Comparison of ENCODE assay signal across 8 cellular contexts in genomic region chr17:49359990-49360795, GRCh38. TPM values are rescaled to one million over a fixed set of nuclear protein-coding genes. Genes with fewer than 3 reads are reported as not detected.
DNase-seq lines count a peak whose midpoint lies in the region; ATAC-seq and TF ChIP-seq lines count a peak whose summit lies in the region.

No MANE protein-coding gene starts in this region.

- no peaks in the 10 kb centered on the region for H3K9me3 Mint-ChIP-seq in activated CD4-positive, alpha-beta T cell treated with anti-CD3 and anti-CD28 coated beads, Interleukin-2, amount 10 ng/mL, durations not matched to agents 24 days and 14 days
- no peaks in the 10 kb centered on the region for H3K9me3 Mint-ChIP-seq in WTC11

- WGBS in stomach, 5 donors = 5 to 7% (median 6%) methylated on average over 8 of the region's 8 CpGs

- no peaks in the 10 kb centered on the region for H3K27me3 ChIP-seq in iPS-18a (ENCODE audit: control insufficient read depth, insufficient read depth, low read length)
- H3K27me3 ChIP-seq in stomach = no peaks in the 10 kb centered on the region
- no peaks in the 10 kb centered on the region for H3K27me3 ChIP-seq in H7 (ENCODE audit: control insufficient read depth, insufficient read depth, low read length)

- H3K9me3 ChIP-seq in iPS-18a (ENCODE audit: control insufficient read depth, low read depth, low read length) (no peaks in the 10 kb centered on the region), stomach (no peaks in the 10 kb centered on the region)

- H3K9ac ChIP-seq in iPS-18a (ENCODE audit: low read length) = peak overlapping the region; percentile 81

- H3K4me1 Mint-ChIP-seq in activated CD4-positive, alpha-beta T cell treated with anti-CD3 and anti-CD28 coated beads, Interleukin-2, amount 10 ng/mL, durations not matched to agents 24 days and 14 days = peaks cover 45% of the 10 kb centered on the region
- peaks cover 38% of the 10 kb centered on the region for H3K4me1 Mint-ChIP-seq in WTC11

- peak overlapping the region; percentile 93 for H3K4me3 Mint-ChIP-seq in activated CD4-positive, alpha-beta T cell treated with anti-CD3 and anti-CD28 coated beads, Interleukin-2, amount 10 ng/mL, durations not matched to agents 24 days and 14 days
- H3K4me3 Mint-ChIP-seq in WTC11 = peak overlapping the region; percentile 91

- no peaks in the 10 kb centered on the region for H3K27me3 Mint-ChIP-seq in activated CD4-positive, alpha-beta T cell treated with anti-CD3 and anti-CD28 coated beads, Interleukin-2, amount 10 ng/mL, durations not matched to agents 24 days and 14 days
- H3K27me3 Mint-ChIP-seq in WTC11 (ENCODE audit: low read depth) = no peaks in the 10 kb centered on the region

- intact Hi-C loops in activated CD4-positive, alpha-beta T cell treated with anti-CD3 and anti-CD28 coated beads, Interleukin-2, amount 10 ng/mL, durations not matched to agents 24 days and 14 days (cut with micrococcal nuclease) = loop anchor here (5.0 kb wide), 1 partner anchor 143 kb away; no protein-coding TSS in a partner anchor
- intact Hi-C loops in stomach (cut with DNase I; ENCODE audit: low total_unique reads) = no loop called here

- POLR2A ChIA-PET in WTC11 (lab: Charles Lee) = interaction anchor here (0.5 kb wide), 2 partner anchors 12 to 357 kb away, joined by 4 to 5 read pairs; no protein-coding TSS in a partner anchor

- H3K4me1 ChIP-seq in iPS-18a (ENCODE audit: control insufficient read depth, low read depth, low read length) (peaks cover 22% of the 10 kb centered on the region), stomach (peaks cover 26 to 68% (median 45%) of the 10 kb centered on the region in 4 donors)

- peak overlapping the region; percentile 93 for H3K27ac Mint-ChIP-seq in activated CD4-positive, alpha-beta T cell treated with anti-CD3 and anti-CD28 coated beads, Interleukin-2, amount 10 ng/mL, durations not matched to agents 24 days and 14 days
- H3K27ac Mint-ChIP-seq in WTC11 = peak overlapping the region; percentile 93

- TF ChIP-seq CTCF in WTC11 (IDR thresholded peaks at IDR 0.05) (no peak), stomach (IDR thresholded peaks at IDR 0.05) (no peak)

- TF ChIP-seq POLR2A in stomach (IDR thresholded peaks at IDR 0.05) = no peak

- DNase-seq in activated CD4-positive, alpha-beta T cell treated with anti-CD3 and anti-CD28 coated beads, Interleukin-2, amount 10 ng/mL, durations not matched to agents 24 days and 14 days = peak; percentile 66
- DNase-seq in activated CD4-positive, alpha-beta T cell treated with anti-CD3 and anti-CD28 coated beads for 4 hours = no peak
- DNase-seq in WTC11 (ENCODE audit: low spot score) (no peak), stomach (no peak), H7 (no peak)

- CTCF ChIA-PET in WTC11 (lab: Charles Lee) = interaction anchor here (2.2 kb wide), 1 partner anchor 8 kb away, joined by 10 read pairs; no protein-coding TSS in a partner anchor

- H3K36me3 ChIP-seq in iPS-18a (ENCODE audit: control insufficient read depth, low read depth, low read length) (no peaks in the 10 kb centered on the region), stomach (no peaks in the 10 kb centered on the region), H7 (replicated peaks; ENCODE audit: control insufficient read depth, insufficient read depth, low read length) (no peaks in the 10 kb centered on the region)

- H3K27ac ChIP-seq in iPS-18a (ENCODE audit: low read length) = no peak overlapping the region
- H3K27ac ChIP-seq in stomach = peak overlapping the region; percentile 59 to 99 (median 94)

- no peak for ATAC-seq in WTC11
- no peak for ATAC-seq in GM21576 (IDR thresholded peaks at IDR 0.05; ENCODE audit: unreplicated experiment)
- no peak for ATAC-seq in HG02885 (IDR thresholded peaks at IDR 0.05; ENCODE audit: poor library complexity, unreplicated experiment)

- peaks cover 2% of the 10 kb centered on the region for H3K36me3 Mint-ChIP-seq in activated CD4-positive, alpha-beta T cell treated with anti-CD3 and anti-CD28 coated beads, Interleukin-2, amount 10 ng/mL, durations not matched to agents 24 days and 14 days (ENCODE audit: low read depth)
- H3K36me3 Mint-ChIP-seq in WTC11 = no peaks in the 10 kb centered on the region; the same call in 1 of the 2 replicates

- H3K4me3 ChIP-seq in iPS-18a (ENCODE audit: low read length) (peak overlapping the region; percentile 77), stomach (peak overlapping the region; percentile 80 to 98 (median 92)), H7 (ENCODE audit: insufficient read depth, low read depth, low read length) (no peak overlapping the region)

- TF ChIP-seq EP300 in stomach (IDR thresholded peaks at IDR 0.05) = no peak

TF ChIP-seq in WTC11, 78 proteins besides CTCF, POLR2A, EP300 and RAD21 (continues in another document):
- TF ChIP-seq KAT7 (CRISPR knock-in tag; IDR thresholded peaks at IDR 0.05; ENCODE audit: borderline replicate concordance) = no peak
- no peak for TF ChIP-seq ELF4 (CRISPR knock-in tag; IDR thresholded peaks at IDR 0.05; ENCODE audit: low read depth)
- TF ChIP-seq JAZF1 (CRISPR knock-in tag; IDR thresholded peaks at IDR 0.05) = no peak
- TF ChIP-seq, protein P1, sequence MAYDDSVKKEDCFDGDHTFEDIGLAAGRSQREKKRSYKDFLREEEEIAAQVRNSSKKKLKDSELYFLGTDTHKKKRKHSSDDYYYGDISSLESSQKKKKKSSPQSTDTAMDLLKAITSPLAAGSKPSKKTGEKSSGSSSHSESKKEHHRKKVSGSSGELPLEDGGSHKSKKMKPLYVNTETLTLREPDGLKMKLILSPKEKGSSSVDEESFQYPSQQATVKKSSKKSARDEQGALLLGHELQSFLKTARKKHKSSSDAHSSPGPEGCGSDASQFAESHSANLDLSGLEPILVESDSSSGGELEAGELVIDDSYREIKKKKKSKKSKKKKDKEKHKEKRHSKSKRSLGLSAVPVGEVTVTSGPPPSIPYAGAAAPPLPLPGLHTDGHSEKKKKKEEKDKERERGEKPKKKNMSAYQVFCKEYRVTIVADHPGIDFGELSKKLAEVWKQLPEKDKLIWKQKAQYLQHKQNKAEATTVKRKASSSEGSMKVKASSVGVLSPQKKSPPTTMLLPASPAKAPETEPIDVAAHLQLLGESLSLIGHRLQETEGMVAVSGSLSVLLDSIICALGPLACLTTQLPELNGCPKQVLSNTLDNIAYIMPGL (CRISPR knock-in tag; IDR thresholded peaks at IDR 0.05) = no peak
- TF ChIP-seq, protein P2, sequence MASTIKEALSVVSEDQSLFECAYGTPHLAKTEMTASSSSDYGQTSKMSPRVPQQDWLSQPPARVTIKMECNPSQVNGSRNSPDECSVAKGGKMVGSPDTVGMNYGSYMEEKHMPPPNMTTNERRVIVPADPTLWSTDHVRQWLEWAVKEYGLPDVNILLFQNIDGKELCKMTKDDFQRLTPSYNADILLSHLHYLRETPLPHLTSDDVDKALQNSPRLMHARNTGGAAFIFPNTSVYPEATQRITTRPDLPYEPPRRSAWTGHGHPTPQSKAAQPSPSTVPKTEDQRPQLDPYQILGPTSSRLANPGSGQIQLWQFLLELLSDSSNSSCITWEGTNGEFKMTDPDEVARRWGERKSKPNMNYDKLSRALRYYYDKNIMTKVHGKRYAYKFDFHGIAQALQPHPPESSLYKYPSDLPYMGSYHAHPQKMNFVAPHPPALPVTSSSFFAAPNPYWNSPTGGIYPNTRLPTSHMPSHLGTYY (CRISPR knock-in tag; IDR thresholded peaks at IDR 0.05) = no peak
- TF ChIP-seq GTF2I (CRISPR knock-in tag; conservative IDR thresholded peaks at IDR 0.05) = no peak
- no peak for TF ChIP-seq ZNF416 (CRISPR knock-in tag; IDR thresholded peaks at IDR 0.05)
- no peak for TF ChIP-seq TEAD4 (CRISPR knock-in tag; IDR thresholded peaks at IDR 0.05)
- no peak for TF ChIP-seq FOXK1 (CRISPR knock-in tag; IDR thresholded peaks at IDR 0.05)
- no peak for TF ChIP-seq CBFB (CRISPR knock-in tag; IDR thresholded peaks at IDR 0.05; ENCODE audit: low read depth)
- TF ChIP-seq RELA (CRISPR knock-in tag; IDR thresholded peaks at IDR 0.05; ENCODE audit: borderline replicate concordance) = no peak
- TF ChIP-seq, protein P3, sequence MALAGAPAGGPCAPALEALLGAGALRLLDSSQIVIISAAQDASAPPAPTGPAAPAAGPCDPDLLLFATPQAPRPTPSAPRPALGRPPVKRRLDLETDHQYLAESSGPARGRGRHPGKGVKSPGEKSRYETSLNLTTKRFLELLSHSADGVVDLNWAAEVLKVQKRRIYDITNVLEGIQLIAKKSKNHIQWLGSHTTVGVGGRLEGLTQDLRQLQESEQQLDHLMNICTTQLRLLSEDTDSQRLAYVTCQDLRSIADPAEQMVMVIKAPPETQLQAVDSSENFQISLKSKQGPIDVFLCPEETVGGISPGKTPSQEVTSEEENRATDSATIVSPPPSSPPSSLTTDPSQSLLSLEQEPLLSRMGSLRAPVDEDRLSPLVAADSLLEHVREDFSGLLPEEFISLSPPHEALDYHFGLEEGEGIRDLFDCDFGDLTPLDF (CRISPR knock-in tag; IDR thresholded peaks at IDR 0.05) = no peak
- TF ChIP-seq NR2C2 (CRISPR knock-in tag; IDR thresholded peaks at IDR 0.05) = no peak
- TF ChIP-seq MLX (CRISPR knock-in tag; IDR thresholded peaks at IDR 0.05) = no peak
- TF ChIP-seq, protein P4, sequence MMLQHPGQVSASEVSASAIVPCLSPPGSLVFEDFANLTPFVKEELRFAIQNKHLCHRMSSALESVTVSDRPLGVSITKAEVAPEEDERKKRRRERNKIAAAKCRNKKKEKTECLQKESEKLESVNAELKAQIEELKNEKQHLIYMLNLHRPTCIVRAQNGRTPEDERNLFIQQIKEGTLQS (CRISPR knock-in tag; conservative IDR thresholded peaks at IDR 0.05) = no peak

RNA-seq across cellular contexts. Expression of gene ZNF652, which starts 1.9 kb away (rescaled TPM):
- total RNA-seq in activated CD4-positive, alpha-beta T cell treated with anti-CD3 and anti-CD28 coated beads, Interleukin-2, amount 10 ng/mL, durations not matched to agents 24 days and 14 days = 4.5 and 5.5 TPM in 2 replicates
- total RNA-seq in WTC11 (2021) (40.8 to 46.0 TPM (median 44.2 TPM) in 3 replicates), stomach (10 to 100 TPM; 31.3 to 89.3 (median 46.9) TPM)
- polyA plus RNA-seq in stomach = 10 to 100 TPM; 16.4 to 21.5 (median 17.1) TPM
- total RNA-seq in H7 (2014; rRNA removed; shearing (Covaris generic)) = 22.9 and 36.5 TPM in 2 replicates

RNA-seq across cellular contexts. Expression of gene PHB1, which starts 54.5 kb away (rescaled TPM):
- total RNA-seq in activated CD4-positive, alpha-beta T cell treated with anti-CD3 and anti-CD28 coated beads, Interleukin-2, amount 10 ng/mL, durations not matched to agents 24 days and 14 days = 440 and 448 TPM in 2 replicates
- total RNA-seq in WTC11 (2021) (350 to 375 TPM (median 362 TPM) in 3 replicates), stomach (100 to 1,000 TPM in 2 of 5 donors, 10 to 100 TPM in 3; 44.3 to 152 (median 86.6) TPM)
- 100 to 1,000 TPM in 2 of 3 donors, 10 to 100 TPM in 1; 96.1 to 124 (median 112) TPM for polyA plus RNA-seq in stomach
- 310 and 384 TPM in 2 replicates for total RNA-seq in H7 (2014; rRNA removed; shearing (Covaris generic))
